ENCODE assay signal across 9 cellular contexts in the genomic region with DNA sequence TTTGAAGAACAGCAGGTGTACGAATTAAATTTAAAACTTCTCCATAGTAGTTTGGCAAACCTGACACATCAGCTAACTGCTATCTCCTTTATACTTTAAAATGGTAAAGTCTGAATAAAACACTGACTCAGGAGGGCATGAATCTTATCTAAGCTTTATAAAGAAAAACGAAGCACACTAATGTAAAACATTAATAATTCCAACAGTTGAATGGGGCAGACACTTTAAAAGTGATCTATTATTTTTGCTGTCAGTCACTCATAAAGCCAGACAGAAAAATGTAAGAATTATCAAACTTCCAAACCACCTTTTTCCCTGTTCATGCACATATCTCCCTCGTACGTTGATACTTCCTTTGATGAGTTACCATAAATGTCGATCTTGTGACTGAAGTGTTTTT. TPM values are rescaled to one million over a fixed set of nuclear protein-coding genes. Genes with fewer than 3 reads are reported as not detected.
DNase-seq lines count a peak whose midpoint lies in the region; ATAC-seq and TF ChIP-seq lines count a peak whose summit lies in the region.
"Had no signal": no experiment of that assay in that cellular context is flagged by ENCODE, and none has a peak within 500 bp of the region (broad histone marks: within the 10 kb centered on the region; RNA-seq: fewer than 3 reads in every experiment).

No MANE protein-coding gene starts in this region.

- H4K20me1 ChIP-seq in BLaER1 treated with 17β-estradiol and CSF1 and Interleukin-3, amounts not matched to agents 10 nM and 100 nM, result peaks cover 61 to 74% (median 70%) of the 10 kb centered on the region in 11 experiments

- H3K36me3 ChIP-seq in BLaER1 treated with 17β-estradiol and CSF1 and Interleukin-3, amounts not matched to agents 10 nM and 100 nM, result peaks cover 23 to 59% (median 38%) of the 10 kb centered on the region in 11 experiments

- no peaks in the 10 kb centered on the region for H3K36me3 Mint-ChIP-seq in neural crest cell (ENCODE audit: low read depth)

- intact Hi-C loops in left ventricle myocardium superior (cut with micrococcal nuclease), result no loop called here

- no peaks in the 10 kb centered on the region for H3K9me3 Mint-ChIP-seq in neural crest cell

- TF ChIP-seq CTCF in NB4 (IDR thresholded peaks at IDR 0.05; ENCODE audit: low read depth, low read length) (no peak), coronary artery (IDR thresholded peaks at IDR 0.05) (no peak), neural crest cell (conservative IDR thresholded peaks at IDR 0.05) (no peak)

- ATAC-seq in left ventricle myocardium superior, result no peak

- no peaks in the 10 kb centered on the region for H3K9me3 ChIP-seq in BLaER1 treated with 17β-estradiol and CSF1 and Interleukin-3, amounts not matched to agents 10 nM and 100 nM (replicated peaks in 1 of 11)

- peaks cover 38% of the 10 kb centered on the region for H3K4me1 Mint-ChIP-seq in neural crest cell

- no peaks in the 10 kb centered on the region for H3K27me3 ChIP-seq in BLaER1 treated with 17β-estradiol and CSF1 and Interleukin-3, amounts not matched to agents 10 nM and 100 nM

- no peak overlapping the region for H3K27ac Mint-ChIP-seq in neural crest cell (ENCODE audit: unreplicated experiment)

- peak overlapping the region; percentile 94 for H3K4me3 Mint-ChIP-seq in neural crest cell

- H3K4me2 ChIP-seq in BLaER1 treated with 17β-estradiol and CSF1 and Interleukin-3, amounts not matched to agents 10 nM and 100 nM, result peak overlapping the region; percentile 84 to 97 (median 91)

- peak overlapping the region in 9 of 10 experiments; percentile 79 to 94 (median 86); a peak in 12 of 20 replicates for H3K4me3 ChIP-seq in BLaER1 treated with 17β-estradiol and CSF1 and Interleukin-3, amounts not matched to agents 10 nM and 100 nM
- H3K4me3 ChIP-seq in NB4 (ENCODE audit: low read depth, low read length), result peak overlapping the region; percentile 96
- peak overlapping the region; percentile 86 for H3K4me3 ChIP-seq in coronary artery

- peak overlapping the region in 9 of 11 experiments; percentile 87 to 96 (median 93); a peak in 13 of 22 replicates for H3K9ac ChIP-seq in BLaER1 treated with 17β-estradiol and CSF1 and Interleukin-3, amounts not matched to agents 10 nM and 100 nM

- DNase-seq in NB4 (ENCODE audit: low read depth) (no peak), coronary artery (ENCODE audit: low spot score) (no peak), neural crest cell (ENCODE audit: low read depth, low spot score) (no peak), NCI-H2029 treated with DMSO at 0.1 percent for 48 hours (lab: John Stamatoyannopoulos, UW) (no peak), globus pallidus (ENCODE audit: low spot score) (no peak), iPS-NIHi7 (ENCODE audit: extremely low spot score) (no peak), left ventricle myocardium superior (no peak)
- DNase-seq: stimulated activated CD4-positive, alpha-beta T cell treated with anti-CD3 and anti-CD28 coated beads, Interleukin-1b, Interleukin-23, amount 100 ng/mL, for 48 hours had no signal

- TF ChIP-seq POLR2A in NB4 (IDR thresholded peaks at IDR 0.05; ENCODE audit: extremely low read depth, insufficient read length), result no peak

- H3K27me3 Mint-ChIP-seq in neural crest cell (ENCODE audit: low read depth), result no peaks in the 10 kb centered on the region

- peaks cover 31 to 49% (median 39%) of the 10 kb centered on the region in 10 experiments for H3K4me1 ChIP-seq in BLaER1 treated with 17β-estradiol and CSF1 and Interleukin-3, amounts not matched to agents 10 nM and 100 nM

- H3K27ac ChIP-seq in BLaER1 treated with 17β-estradiol and CSF1 and Interleukin-3, amounts not matched to agents 10 nM and 100 nM, result no peak overlapping the region
- peak overlapping the region in 1 of 2 donors; percentile 15 for H3K27ac ChIP-seq in coronary artery

RNA-seq across cellular contexts. Expression of a gene that starts 2.6 kb away (rescaled TPM):
- total RNA-seq in neural crest cell, result 113 and 123 TPM in 2 replicates
- total RNA-seq in left ventricle myocardium superior, result 61.0 TPM

RNA-seq across cellular contexts. Expression of a gene that starts 38.5 kb away (rescaled TPM):
- total RNA-seq in neural crest cell (19.5 and 20.0 TPM in 2 replicates), left ventricle myocardium superior (11.0 TPM)

RNA-seq across cellular contexts. Expression of a gene that starts 50.4 kb away (rescaled TPM):
- total RNA-seq in neural crest cell, result 0.09 and 0.34 TPM in 2 replicates
- total RNA-seq in left ventricle myocardium superior, result 0.02 TPM
